Comparison of ENCODE assay signal across 23 cellular contexts in genomic region chr18:38493991-38494559, GRCh38.
DNase-seq lines count a peak whose midpoint lies in the region; ATAC-seq, FAIRE-seq and TF ChIP-seq lines count a peak whose summit lies in the region.
"Had no signal": no experiment of that assay in that cellular context is flagged by ENCODE, and none has a peak within 500 bp of the region (broad histone marks: within the 10 kb centered on the region; RNA-seq: fewer than 3 reads in every experiment).

No MANE protein-coding gene starts in this region.

- H3K4me3 ChIP-seq in DND-41 (ENCODE audit: low read depth in 1 of 2, low read length in 2 of 2) (no peak overlapping the region), RWPE2 (ENCODE audit: severe bottlenecking) (no peak overlapping the region), kidney epithelial cell (ENCODE audit: low read depth, low read length) (no peak overlapping the region)
- H3K4me3 ChIP-seq: GM23338, transverse colon had no signal

- H2AFZ ChIP-seq in DND-41 (ENCODE audit: low read depth, low read length) = peak overlapping the region; percentile 6; the same call in 1 of the 2 replicates
- H2AFZ ChIP-seq: GM23338, parathyroid adenoma had no signal

- H3K9me3 ChIP-seq in DND-41 (ENCODE audit: insufficient read depth, low read length, severe bottlenecking) = no peaks in the 10 kb centered on the region
- no peaks in the 10 kb centered on the region for H3K9me3 ChIP-seq in RWPE2 (ENCODE audit: severe bottlenecking)

- peak overlapping the region; percentile 72 for H3K27ac ChIP-seq in DND-41 (ENCODE audit: low read length)
- H3K27ac ChIP-seq in RWPE2 (ENCODE audit: poor library complexity, severe bottlenecking) = peak overlapping the region; percentile 62
- H3K27ac ChIP-seq: brain microvascular endothelial cell, parathyroid adenoma, transverse colon had no signal

- no peaks in the 10 kb centered on the region for H3K36me3 ChIP-seq in DND-41 (ENCODE audit: insufficient read depth, low read length)
- no peaks in the 10 kb centered on the region for H3K36me3 ChIP-seq in RWPE2 (ENCODE audit: low read depth)
- no peaks in the 10 kb centered on the region for H3K36me3 ChIP-seq in kidney epithelial cell (ENCODE audit: control insufficient read depth, insufficient read depth, low read length)
- H3K36me3 ChIP-seq: brain microvascular endothelial cell, transverse colon had no signal

- DNase-seq in DND-41 (peak; percentile 22), RWPE2 (ENCODE audit: low spot score) (no peak), kidney epithelial cell (ENCODE audit: low read depth) (peak; percentile 4), GM19239 (ENCODE audit: insufficient read length, low spot score) (no peak)
- DNase-seq: AML-193; brain microvascular endothelial cell; COR-L47; foreskin melanocyte; GDM1; natural killer cell; NCI-H1092 treated with DMSO at 0.1 percent for 48 hours; NCI-H2107; NCI-H82; stimulated activated naive CD4-positive, alpha-beta T cell treated with Interleukin-2 at 50 U/mL for 16 hours; transverse colon had no signal

- no peak for TF ChIP-seq CTCF in DND-41 (IDR thresholded peaks at IDR 0.05; ENCODE audit: borderline replicate concordance, extremely low read depth, low read length, poor library complexity, severe bottlenecking)
- no peak for TF ChIP-seq CTCF in RWPE2 (IDR thresholded peaks at IDR 0.05; ENCODE audit: poor library complexity, severe bottlenecking)
- no peak for TF ChIP-seq CTCF in kidney epithelial cell (IDR thresholded peaks at IDR 0.05; ENCODE audit: insufficient read depth, low read length, poor library complexity, severe bottlenecking)

- H4K20me1 ChIP-seq in DND-41 (ENCODE audit: insufficient read depth, low read length) = no peaks in the 10 kb centered on the region

- H3K4me1 ChIP-seq in DND-41 (ENCODE audit: insufficient read depth, low read length) (peaks cover 38% of the 10 kb centered on the region), RWPE2 (ENCODE audit: insufficient read depth, poor library complexity, severe bottlenecking) (no peaks in the 10 kb centered on the region)
- H3K4me1 ChIP-seq: parathyroid adenoma, transverse colon had no signal

- no peak for FAIRE-seq in GM19239 (lab: Jason Lieb, UNC)
- FAIRE-seq: endothelial cell of umbilical vein, RCC 7860 had no signal

- H3K9ac ChIP-seq in DND-41 (ENCODE audit: low read depth, low read length) = no peak overlapping the region
- H3K9ac ChIP-seq: parathyroid adenoma had no signal

- no peaks in the 10 kb centered on the region for H3K79me2 ChIP-seq in DND-41 (ENCODE audit: insufficient read depth, low read length)
- H3K79me2 ChIP-seq: parathyroid adenoma had no signal

- ATAC-seq in DND-41 (ENCODE audit: insufficient read depth, low read depth) = peak; percentile 75
- peak; percentile 72 for ATAC-seq in GM18909 (IDR thresholded peaks at IDR 0.05; ENCODE audit: poor library complexity, unreplicated experiment)
- ATAC-seq in RWPE2 (ENCODE audit: low read depth) = peak; percentile 78
- ATAC-seq in GM21515 (IDR thresholded peaks at IDR 0.05; ENCODE audit: unreplicated experiment) = no peak
- no peak for ATAC-seq in HG03039 (IDR thresholded peaks at IDR 0.05; ENCODE audit: unreplicated experiment)
- ATAC-seq: activated CD4-positive, CD25-positive, alpha-beta regulatory T cell treated with anti-CD3 and anti-CD28 coated beads, Interleukin-2, amount 50 U/mL, for 24 hours; GM23338; natural killer cell had no signal

- no peaks in the 10 kb centered on the region for H3K27me3 ChIP-seq in DND-41 (ENCODE audit: insufficient read depth, low read length, poor library complexity)
- no peaks in the 10 kb centered on the region for H3K27me3 ChIP-seq in RWPE2 (ENCODE audit: insufficient read depth, poor library complexity, severe bottlenecking)
- no peaks in the 10 kb centered on the region for H3K27me3 ChIP-seq in kidney epithelial cell (ENCODE audit: control insufficient read depth, insufficient read depth, low read length)
- H3K27me3 ChIP-seq: brain microvascular endothelial cell, transverse colon had no signal

- H3K4me2 ChIP-seq in DND-41 (ENCODE audit: insufficient read depth, low read length) = peak overlapping the region; percentile 4; the same call in 1 of the 2 replicates
- H3K4me2 ChIP-seq: GM23338 had no signal

Comparison
In these comparisons a context has a peak if more than half of its experiments do, and no peak if none do; other contexts are left out.
1. ATAC-seq: peak in DND-41 (single experiment), GM18909 (single experiment) and RWPE2 (single experiment); none in GM21515 (single experiment) and HG03039 (single experiment).
2. DNase-seq: peak in DND-41 (single experiment) and kidney epithelial cell (single experiment); none in RWPE2 (single experiment) and GM19239 (single experiment).